Comparison of ENCODE assay signal across 10 cellular contexts in genomic region chr12:131829795-131830334, GRCh38. TPM values are rescaled to one million over a fixed set of nuclear protein-coding genes. Genes with fewer than 3 reads are reported as not detected.
DNase-seq lines count a peak whose midpoint lies in the region; ATAC-seq, FAIRE-seq and TF ChIP-seq lines count a peak whose summit lies in the region.
"Had no signal": no experiment of that assay in that cellular context is flagged by ENCODE, and none has a peak within 500 bp of the region (broad histone marks: within the 10 kb centered on the region; RNA-seq: fewer than 3 reads in every experiment).

No MANE protein-coding gene starts in this region.

- ATAC-seq in activated T-cell treated with anti-CD3 and anti-CD28 coated beads, Interleukin-2, amount 50 U/mL, for 4 hours = no peak
- peak; percentile 2 for ATAC-seq in left lobe of liver
- no peak for ATAC-seq in HG03457 (IDR thresholded peaks at IDR 0.05; ENCODE audit: unreplicated experiment)
- ATAC-seq in HG03039 (IDR thresholded peaks at IDR 0.05; ENCODE audit: unreplicated experiment) = no peak

- no peaks in the 10 kb centered on the region for H3K9me3 Mint-ChIP-seq in activated T-cell treated with anti-CD3 and anti-CD28 coated beads, Interleukin-2, amount 50 U/mL, for 4 hours
- no peaks in the 10 kb centered on the region for H3K9me3 Mint-ChIP-seq in type B pancreatic cell

- peak overlapping the region; percentile 68 for H3K4me3 Mint-ChIP-seq in activated T-cell treated with anti-CD3 and anti-CD28 coated beads, Interleukin-2, amount 50 U/mL, for 4 hours
- peak overlapping the region; percentile 80 for H3K4me3 Mint-ChIP-seq in type B pancreatic cell

- H3K36me3 Mint-ChIP-seq in activated T-cell treated with anti-CD3 and anti-CD28 coated beads, Interleukin-2, amount 50 U/mL, for 4 hours (ENCODE audit: insufficient read depth) = no peaks in the 10 kb centered on the region
- no peaks in the 10 kb centered on the region for H3K36me3 Mint-ChIP-seq in type B pancreatic cell

- H3K27me3 ChIP-seq in bronchial epithelial cell (ENCODE audit: control insufficient read depth, insufficient read depth, low read length) = no peaks in the 10 kb centered on the region

- H3K4me3 ChIP-seq in bronchial epithelial cell (ENCODE audit: low read depth, low read length) = peak overlapping the region; percentile 41

- no peak for DNase-seq in activated T-cell treated with anti-CD3 and anti-CD28 coated beads, Interleukin-2, amount 50 U/mL, for 4 hours
- DNase-seq in activated T-cell treated with anti-CD3 and anti-CD28 coated beads for 4 hours (no peak), bronchial epithelial cell (ENCODE audit: low read depth) (no peak), left lobe of liver (ENCODE audit: low spot score) (no peak), type B pancreatic cell (ENCODE audit: extremely low spot score, unreplicated experiment) (no peak), GM19240 (ENCODE audit: insufficient read length, low spot score) (no peak)

- H3K4me1 Mint-ChIP-seq in activated T-cell treated with anti-CD3 and anti-CD28 coated beads, Interleukin-2, amount 50 U/mL, for 4 hours (ENCODE audit: low read depth) = peaks cover 15% of the 10 kb centered on the region
- H3K4me1 Mint-ChIP-seq in type B pancreatic cell (ENCODE audit: unreplicated experiment) = peaks cover 5% of the 10 kb centered on the region

- H3K27me3 Mint-ChIP-seq in activated T-cell treated with anti-CD3 and anti-CD28 coated beads, Interleukin-2, amount 50 U/mL, for 4 hours (ENCODE audit: low read depth) = peaks cover 58% of the 10 kb centered on the region
- H3K27me3 Mint-ChIP-seq in type B pancreatic cell = peaks cover 45% of the 10 kb centered on the region

- H3K27ac Mint-ChIP-seq in type B pancreatic cell = no peak overlapping the region

- H3K36me3 ChIP-seq in bronchial epithelial cell (ENCODE audit: control insufficient read depth, insufficient read depth, low read length) = no peaks in the 10 kb centered on the region
- H3K36me3 ChIP-seq: thyroid gland had no signal

- TF ChIP-seq CTCF in bronchial epithelial cell (IDR thresholded peaks at IDR 0.05; ENCODE audit: insufficient read depth, low read length, severe bottlenecking) (peak; percentile 4), type B pancreatic cell (conservative IDR thresholded peaks at IDR 0.05) (no peak)

- FAIRE-seq in bronchial epithelial cell (lab: Jason Lieb, UNC) = no peak
- FAIRE-seq: islet of Langerhans had no signal

RNA-seq across cellular contexts. Expression of gene MMP17, which starts 1.7 kb away (rescaled TPM):
- under 1 TPM; 0.28 to 0.92 (median 0.46) TPM for total RNA-seq in activated T-cell treated with anti-CD3 and anti-CD28 coated beads, Interleukin-2, amount 50 U/mL, for 4 hours
- total RNA-seq in bronchial epithelial cell (4.1 and 4.5 TPM in 2 replicates), left lobe of liver (1.1 TPM), type B pancreatic cell (ENCODE audit: low replicate concordance) (14.1 and 26.8 TPM in 2 replicates)
